In genomic region chr5:78696637-78697036, GRCh38 we compare ENCODE assay signal across 1 cellular context.
TF ChIP-seq lines count a peak whose summit lies in the region.

No MANE protein-coding gene starts in this region.

TF ChIP-seq in SK-N-SH treated with all-trans-retinoic acid at 6 μM for 48 hours, 23 proteins besides CTCF, POLR2A, EP300 and RAD21 (continued from another document):
- no peak for TF ChIP-seq TSHZ2 (CRISPR knock-in tag; IDR thresholded peaks at IDR 0.05)
